8 cellular contexts compared by ENCODE assay signal in the genomic region with DNA sequence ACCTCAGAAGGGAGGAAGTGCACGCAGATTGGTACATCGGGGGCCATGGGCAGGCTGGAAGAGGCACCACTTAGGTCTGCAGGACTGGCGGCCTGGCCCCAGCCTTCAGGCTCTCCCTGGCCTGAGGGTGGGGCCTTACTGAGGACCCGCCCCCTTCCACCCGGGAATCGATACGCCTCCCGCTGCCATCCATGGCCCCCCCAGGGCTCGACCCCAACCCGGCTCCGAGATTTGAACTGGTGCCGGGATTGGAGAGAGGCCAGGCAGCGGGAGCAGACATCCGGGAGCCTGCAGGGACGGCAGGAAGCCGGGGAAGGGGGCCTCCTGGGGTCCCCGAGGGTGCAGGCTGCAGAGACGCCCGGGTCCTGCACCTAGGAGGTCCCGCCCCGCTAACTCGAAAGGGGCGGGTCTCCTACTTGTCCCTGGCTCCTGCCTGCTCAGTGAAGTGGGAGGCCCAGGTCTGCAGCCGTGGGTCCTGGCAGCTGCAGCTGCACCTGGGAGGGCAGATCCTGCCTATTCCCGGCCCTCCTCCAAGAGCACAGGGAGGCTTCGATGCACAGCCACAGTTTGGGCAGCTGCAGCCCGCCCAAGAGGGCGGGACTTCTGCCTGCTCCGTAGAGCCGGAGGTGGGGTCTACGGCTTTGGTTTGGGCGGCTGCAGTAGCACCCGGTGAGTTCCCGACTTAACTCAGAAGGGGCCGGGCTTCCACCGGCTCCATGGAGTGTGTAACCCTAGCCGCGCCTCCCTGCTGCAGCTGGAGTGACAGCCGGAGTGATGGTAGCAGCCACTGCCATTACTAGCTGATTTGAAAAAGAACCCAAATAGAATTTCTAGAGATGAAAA. TPM values are rescaled to one million over a fixed set of nuclear protein-coding genes. Genes with fewer than 3 reads are reported as not detected.
DNase-seq lines count a peak whose midpoint lies in the region; ATAC-seq and TF ChIP-seq lines count a peak whose summit lies in the region.

No MANE protein-coding gene starts in this region.

- H3K27me3 Mint-ChIP-seq in activated CD4-positive, alpha-beta T cell treated with anti-CD3 and anti-CD28 coated beads, Interleukin-2, amount 10 ng/mL, durations not matched to agents 24 days and 14 days, result no peaks in the 10 kb centered on the region

- DNase-seq in C1 segment of cervical spinal cord (lab: John Stamatoyannopoulos, UW) (peak in 9 of 14 donors; percentile 9 to 58 (median 39)), NCI-H526 treated with DMSO at 0.1 percent for 48 hours (lab: John Stamatoyannopoulos, UW) (peak; percentile 95), lower lobe of right lung (peak; percentile 91)
- DNase-seq in activated CD4-positive, alpha-beta T cell treated with anti-CD3 and anti-CD28 coated beads, Interleukin-2, amount 10 ng/mL, durations not matched to agents 24 days and 14 days, result peak; percentile 94
- DNase-seq in effector CD8-positive, alpha-beta T cell (lab: John Stamatoyannopoulos, UW), result peak; percentile 51
- peak; percentile 26 to 38 (median 38) for DNase-seq in stimulated activated CD4-positive, alpha-beta T cell treated with anti-CD3 and anti-CD28 coated beads, TNF-alpha, amount 100 ng/mL, for 1 hour (ENCODE audit: low read depth in 3 of 3, low spot score in 1 of 3)

- peaks cover 21% of the 10 kb centered on the region for H3K4me1 ChIP-seq in lower lobe of right lung

- ATAC-seq in GM19351 (IDR thresholded peaks at IDR 0.05; ENCODE audit: unreplicated experiment) (peak; percentile 94), HG03457 (IDR thresholded peaks at IDR 0.05; ENCODE audit: unreplicated experiment) (peak; percentile 85), lower lobe of right lung (peak; percentile 96 to 97)

- no peaks in the 10 kb centered on the region for H3K9me3 Mint-ChIP-seq in activated CD4-positive, alpha-beta T cell treated with anti-CD3 and anti-CD28 coated beads, Interleukin-2, amount 10 ng/mL, durations not matched to agents 24 days and 14 days

- intact Hi-C loops in activated CD4-positive, alpha-beta T cell treated with anti-CD3 and anti-CD28 coated beads, Interleukin-2, amount 10 ng/mL, durations not matched to agents 24 days and 14 days (cut with micrococcal nuclease), result loop anchor here (1.0 to 5.0 kb wide), 3 partner anchors 18 to 65 kb away; partner anchors contain the start of gene TMEM217
- intact Hi-C loops in lower lobe of right lung (cut with DNase I), result no loop called here

- peak overlapping the region; percentile 69 for H3K27ac Mint-ChIP-seq in activated CD4-positive, alpha-beta T cell treated with anti-CD3 and anti-CD28 coated beads, Interleukin-2, amount 10 ng/mL, durations not matched to agents 24 days and 14 days

- peaks cover 34% of the 10 kb centered on the region for H3K4me1 Mint-ChIP-seq in activated CD4-positive, alpha-beta T cell treated with anti-CD3 and anti-CD28 coated beads, Interleukin-2, amount 10 ng/mL, durations not matched to agents 24 days and 14 days

- peaks cover 2% of the 10 kb centered on the region for H3K36me3 Mint-ChIP-seq in activated CD4-positive, alpha-beta T cell treated with anti-CD3 and anti-CD28 coated beads, Interleukin-2, amount 10 ng/mL, durations not matched to agents 24 days and 14 days (ENCODE audit: low read depth)

- H3K4me3 Mint-ChIP-seq in activated CD4-positive, alpha-beta T cell treated with anti-CD3 and anti-CD28 coated beads, Interleukin-2, amount 10 ng/mL, durations not matched to agents 24 days and 14 days, result peak overlapping the region; percentile 84

- TF ChIP-seq CTCF in lower lobe of right lung (IDR thresholded peaks at IDR 0.05), result no peak

- peak overlapping the region; percentile 76 for H3K4me3 ChIP-seq in lower lobe of right lung

- no peaks in the 10 kb centered on the region for H3K36me3 ChIP-seq in lower lobe of right lung

- no peaks in the 10 kb centered on the region for H3K9me3 ChIP-seq in lower lobe of right lung

- H3K27me3 ChIP-seq in lower lobe of right lung (ENCODE audit: low read depth), result no peaks in the 10 kb centered on the region

- peak overlapping the region; percentile 56 for H3K27ac ChIP-seq in lower lobe of right lung

RNA-seq across cellular contexts. Expression of gene TBC1D22B, which starts 35.2 kb away (rescaled TPM):
- total RNA-seq in activated CD4-positive, alpha-beta T cell treated with anti-CD3 and anti-CD28 coated beads, Interleukin-2, amount 10 ng/mL, durations not matched to agents 24 days and 14 days, result 17.2 and 18.7 TPM in 2 replicates
- total RNA-seq in lower lobe of right lung, result 11.5 TPM

RNA-seq across cellular contexts. Expression of gene TMEM217, which starts 35.6 kb away (rescaled TPM):
- total RNA-seq in activated CD4-positive, alpha-beta T cell treated with anti-CD3 and anti-CD28 coated beads, Interleukin-2, amount 10 ng/mL, durations not matched to agents 24 days and 14 days, result 4.1 and 6.1 TPM in 2 replicates
- total RNA-seq in lower lobe of right lung, result 1.1 TPM

RNA-seq across cellular contexts. Expression of gene PIM1, which starts 52.4 kb away (rescaled TPM):
- 153 and 158 TPM in 2 replicates for total RNA-seq in activated CD4-positive, alpha-beta T cell treated with anti-CD3 and anti-CD28 coated beads, Interleukin-2, amount 10 ng/mL, durations not matched to agents 24 days and 14 days
- total RNA-seq in lower lobe of right lung, result 56.8 TPM

Comparison
In these comparisons a context has a peak if more than half of its experiments do, and no peak if none do; other contexts are left out.
1. Peak in every context shown above with its lines: DNase-seq, ATAC-seq, H3K4me3 ChIP-seq and H3K27ac ChIP-seq.
2. DNase-seq: peak in every context shown above with its lines; median percentile 95 in NCI-H526 treated with DMSO at 0.1 percent for 48 hours; 94 in activated CD4-positive, alpha-beta T cell treated with anti-CD3 and anti-CD28 coated beads, Interleukin-2, amount 10 ng/mL, durations not matched to agents 24 days and 14 days; 91 in lower lobe of right lung; 51 in effector CD8-positive, alpha-beta T cell; 39 in C1 segment of cervical spinal cord; 38 in stimulated activated CD4-positive, alpha-beta T cell treated with anti-CD3 and anti-CD28 coated beads, TNF-alpha, amount 100 ng/mL, for 1 hour.